Comparison of ENCODE assay signal across 35 cellular contexts in genomic region chr5:108214857-108215256, GRCh38.
"Had no signal": no experiment of that assay in that cellular context is flagged by ENCODE, and none has a peak within 500 bp of the region (broad histone marks: within the 10 kb centered on the region; RNA-seq: fewer than 3 reads in every experiment).

No MANE protein-coding gene starts in this region.

- H3K36me3 ChIP-seq: MG63 had no signal

- H3K27me3 ChIP-seq: MG63 had no signal

- DNase-seq: Kasumi-1, MG63, MM.1S, MV-4-11, NCI-H1048, NCI-H1092, NCI-H1092 treated with DMSO at 0.1 percent for 48 hours, NCI-H1105, NCI-H1105 treated with DMSO at 0.1 percent for 48 hours, NCI-H1417, NCI-H1417 treated with DMSO at 0.1 percent for 48 hours, NCI-H1436, NCI-H1436 treated with DMSO at 0.1 percent for 48 hours, NCI-H146, NCI-H1694, NCI-H1694 treated with DMSO at 0.1 percent for 48 hours, NCI-H187, NCI-H187 treated with DMSO at 0.1 percent for 48 hours, NCI-H1930, NCI-H2029, NCI-H2029 treated with DMSO at 0.1 percent for 48 hours, NCI-H2081, NCI-H2081 treated with DMSO at 0.1 percent for 48 hours, NCI-H2107, NCI-H2171, NCI-H2171 treated with DMSO at 0.1 percent for 48 hours, NCI-H2227 treated with DMSO at 0.1 percent for 48 hours, NCI-H226, NCI-H345, NCI-H446, NCI-H446 treated with DMSO at 0.1 percent for 48 hours, NCI-H510A, NCI-H510A treated with DMSO at 0.1 percent for 48 hours, NCI-H524, NCI-H524 treated with DMSO at 0.1 percent for 48 hours had no signal

- H3K4me3 ChIP-seq: MG63 had no signal
